In genomic region chr16:48356633-48357376, GRCh38 we compare ENCODE assay signal across 16 cellular contexts.
"Had no signal": no experiment of that assay in that cellular context is flagged by ENCODE, and none has a peak within 500 bp of the region (broad histone marks: within the 10 kb centered on the region; RNA-seq: fewer than 3 reads in every experiment).

No MANE protein-coding gene starts in this region.

- H3K4me3 ChIP-seq: lung, sigmoid colon, upper lobe of right lung had no signal

- H3K27ac Mint-ChIP-seq: activated naive CD4-positive, alpha-beta T cell treated with anti-CD3 and anti-CD28 coated beads, Interleukin-2, amount 10 ng/mL, durations not matched to agents 7 days and 5 days; activated T-helper 17 cell treated with anti-CD3 and anti-CD28 coated beads, Interleukin-2, amount 50 U/mL, for 72 hours; immature natural killer cell had no signal

- DNase-seq: activated naive CD4-positive, alpha-beta T cell treated with anti-CD3 and anti-CD28 coated beads, Interleukin-2, amount 10 ng/mL, durations not matched to agents 7 days and 5 days; brain microvascular endothelial cell; immature natural killer cell; left cardiac atrium; occipital lobe; sigmoid colon; stimulated activated CD4-positive, alpha-beta T cell treated with anti-CD3 and anti-CD28 coated beads, Interleukin-12 subunit alpha, Interleukin-12 subunit beta, amount 100 ng/mL, for 4 hours; stimulated activated naive CD8-positive, alpha-beta T cell treated with anti-CD3 and anti-CD28 coated beads, Interleukin-15, Interleukin-2, amounts not matched to agents 100 U/mL and 50 U/mL, for 24 hours; T-helper 2 cell; upper lobe of right lung had no signal

- H3K9me3 ChIP-seq: sigmoid colon, upper lobe of right lung had no signal

- H3K27me3 ChIP-seq: brain microvascular endothelial cell, sigmoid colon, upper lobe of right lung had no signal

- FAIRE-seq: endometrium, TTC549 had no signal

- H3K4me1 ChIP-seq: upper lobe of right lung had no signal

- H3K4me3 Mint-ChIP-seq: activated naive CD4-positive, alpha-beta T cell treated with anti-CD3 and anti-CD28 coated beads, Interleukin-2, amount 10 ng/mL, durations not matched to agents 7 days and 5 days; activated T-helper 17 cell treated with anti-CD3 and anti-CD28 coated beads, Interleukin-2, amount 50 U/mL, for 72 hours; immature natural killer cell; natural killer cell treated with Interleukin-12 subunit alpha and Interleukin-12 subunit beta and Interleukin-15 and Interleukin-18, amount 100 ng/mL, for 72 hours had no signal

- ATAC-seq: activated T-helper 17 cell treated with anti-CD3 and anti-CD28 coated beads, Interleukin-2, amount 50 U/mL, for 72 hours; esophagus mucosa; left cardiac atrium; natural killer cell treated with Interleukin-12 subunit alpha and Interleukin-12 subunit beta and Interleukin-15 and Interleukin-18, amount 100 ng/mL, for 72 hours; stimulated activated naive CD8-positive, alpha-beta T cell treated with anti-CD3 and anti-CD28 coated beads, Interleukin-15, Interleukin-2, amounts not matched to agents 100 U/mL and 50 U/mL, for 24 hours; upper lobe of right lung had no signal

- H3K9me3 Mint-ChIP-seq: activated naive CD4-positive, alpha-beta T cell treated with anti-CD3 and anti-CD28 coated beads, Interleukin-2, amount 10 ng/mL, durations not matched to agents 7 days and 5 days; activated T-helper 17 cell treated with anti-CD3 and anti-CD28 coated beads, Interleukin-2, amount 50 U/mL, for 72 hours; immature natural killer cell; natural killer cell treated with Interleukin-12 subunit alpha and Interleukin-12 subunit beta and Interleukin-15 and Interleukin-18, amount 100 ng/mL, for 72 hours had no signal

- H3K27ac ChIP-seq: brain microvascular endothelial cell, sigmoid colon, upper lobe of right lung had no signal

- H3K27me3 Mint-ChIP-seq: activated naive CD4-positive, alpha-beta T cell treated with anti-CD3 and anti-CD28 coated beads, Interleukin-2, amount 10 ng/mL, durations not matched to agents 7 days and 5 days; activated T-helper 17 cell treated with anti-CD3 and anti-CD28 coated beads, Interleukin-2, amount 50 U/mL, for 72 hours; natural killer cell treated with Interleukin-12 subunit alpha and Interleukin-12 subunit beta and Interleukin-15 and Interleukin-18, amount 100 ng/mL, for 72 hours had no signal

- H3K36me3 Mint-ChIP-seq: natural killer cell treated with Interleukin-12 subunit alpha and Interleukin-12 subunit beta and Interleukin-15 and Interleukin-18, amount 100 ng/mL, for 72 hours had no signal
